8 cellular contexts compared by ENCODE assay signal in the genomic region with DNA sequence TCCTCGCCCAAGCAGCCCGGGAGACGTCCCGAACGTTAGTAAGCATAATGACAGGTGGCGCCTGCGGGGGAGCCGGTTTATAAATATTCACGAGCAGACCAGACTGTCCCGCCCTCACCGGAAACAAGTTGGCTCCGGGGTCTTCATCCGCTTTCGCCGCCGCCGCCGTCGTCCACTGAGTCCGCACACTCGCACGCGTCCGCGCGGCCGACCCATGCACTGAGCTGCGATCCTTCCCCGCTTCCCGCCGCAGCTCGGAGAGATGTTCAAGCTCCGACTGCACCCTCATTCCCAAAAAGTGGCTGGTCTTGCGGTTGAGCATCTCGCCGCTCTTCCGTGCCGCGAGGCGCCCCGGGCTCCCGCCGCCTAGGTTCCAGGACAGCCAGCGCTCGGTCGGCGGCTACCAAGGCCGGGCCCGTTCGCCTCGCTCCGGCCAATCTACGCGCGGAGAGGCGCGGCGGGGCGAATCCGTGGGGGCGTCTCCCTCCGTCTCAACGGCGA. TPM values are rescaled to one million over a fixed set of nuclear protein-coding genes. Genes with fewer than 3 reads are reported as not detected.
DNase-seq lines count a peak whose midpoint lies in the region; ATAC-seq, FAIRE-seq and TF ChIP-seq lines count a peak whose summit lies in the region.

No MANE protein-coding gene starts in this region.

- H3K9me3 ChIP-seq in Caco-2: no peaks in the 10 kb centered on the region
- H3K9me3 ChIP-seq in HUES6 (ENCODE audit: control insufficient read depth, insufficient read depth, low read depth, low read length): no peaks in the 10 kb centered on the region
- no peaks in the 10 kb centered on the region for H3K9me3 ChIP-seq in GM12878 (replicated peaks; ENCODE audit: control insufficient read depth, insufficient read depth, low read length)
- H3K9me3 ChIP-seq in keratinocyte (ENCODE audit: control insufficient read depth, low read depth, low read length): no peaks in the 10 kb centered on the region

- intact Hi-C loops in Caco-2 (cut with micrococcal nuclease; ENCODE audit: unreplicated experiment) (no loop called here), GM12878 (cut with micrococcal nuclease; ENCODE audit: unreplicated experiment) (loop anchor here (5.0 kb wide), 2 partner anchors 104 to 161 kb away; a partner anchor contains a TSS)

- peak; percentile 52 for FAIRE-seq in GM12878 (lab: Jason Lieb, UNC)
- no peak for FAIRE-seq in keratinocyte (lab: Jason Lieb, UNC)

- SMC1A ChIA-PET in GM12878 (lab: Charles Lee; ENCODE audit: uncharacterized antibody, unreplicated experiment): interaction anchor here (1.8 kb wide), 1 partner anchor 180 kb away, joined by 5 read pairs; no protein-coding TSS in a partner anchor

- H3K4me3 Mint-ChIP-seq in Caco-2 (ENCODE audit: unreplicated experiment): peak overlapping the region; percentile 87

- peak overlapping the region; percentile 73 for H3K27ac Mint-ChIP-seq in Caco-2 (ENCODE audit: unreplicated experiment)

- H3K79me2 ChIP-seq in GM12878 (ENCODE audit: control insufficient read depth, insufficient read depth, low read length) (peaks cover 15% of the 10 kb centered on the region), keratinocyte (ENCODE audit: control insufficient read depth, insufficient read depth, low read length) (peaks cover 25% of the 10 kb centered on the region)

- peak; percentile 65 for ATAC-seq in GM12878

- CTCF ChIA-PET in Caco-2 (lab: Charles Lee) (no interaction called here), GM12878 (lab: Yijun Ruan, JAX) (interaction anchor here (0.6 kb wide), 1 partner anchor 11 kb away, joined by 3 read pairs; no protein-coding TSS in a partner anchor)

- no peaks in the 10 kb centered on the region for H3K27me3 ChIP-seq in Caco-2 (replicated peaks; ENCODE audit: control insufficient read depth, insufficient read depth, low read length)
- H3K27me3 ChIP-seq in HUES6 (ENCODE audit: control insufficient read depth, insufficient read depth, low read length): no peaks in the 10 kb centered on the region
- H3K27me3 ChIP-seq in GM12878 (replicated peaks in 1 of 2; ENCODE audit: control insufficient read depth in 2 of 2, insufficient read depth in 2 of 2, low read length in 1 of 2): no peaks in the 10 kb centered on the region
- H3K27me3 ChIP-seq in keratinocyte (ENCODE audit: control insufficient read depth, extremely low read depth, insufficient read depth, low read length): no peaks in the 10 kb centered on the region

- H3K9me3 Mint-ChIP-seq in Caco-2 (ENCODE audit: unreplicated experiment): no peaks in the 10 kb centered on the region

- RAD21 ChIA-PET in GM12878 (lab: Charles Lee; ENCODE audit: unreplicated experiment): no interaction called here

- POLR2A ChIA-PET in Caco-2 (lab: Charles Lee): interaction anchor here (1.1 kb wide), 1 partner anchor 13 kb away, joined by 4 read pairs; a partner anchor contains a TSS
- POLR2A ChIA-PET in GM12878 (lab: Charles Lee): no interaction called here

- H3K36me3 Mint-ChIP-seq in Caco-2 (ENCODE audit: insufficient read depth, unreplicated experiment): peaks cover 66% of the 10 kb centered on the region

- BruUV-seq in Caco-2 (replicated peaks; lab: Mats Ljungman, UMichigan): no TSS peak
- BruUV-seq in GM12878 (replicated peaks; lab: Mats Ljungman, UMichigan): no TSS peak

- dilution Hi-C loops in keratinocyte (cut with MboI; ENCODE audit: extremely low pct_ligation_motif_present, low sequenced_read_pairs): no loop called here

- H3K4me3 ChIP-seq in Caco-2 (ENCODE audit: low read depth, low read length) (peak overlapping the region; percentile 84), HUES6 (ENCODE audit: low read depth, low read length) (peak overlapping the region; percentile 91), GM12878 (peak overlapping the region; percentile 83), keratinocyte (ENCODE audit: control insufficient read depth in 2 of 3, extremely low read depth in 1 of 3, insufficient read depth in 2 of 3, low read depth in 1 of 3, low read length in 3 of 3) (peak overlapping the region; percentile 75 to 89 (median 75))

- no peak; the same call in 1 of the 2 replicates for TF ChIP-seq POLR2A in GM12878 (IDR thresholded peaks at IDR 0.05; ENCODE audit: low read depth, low read length)

- H3K27ac ChIP-seq in HUES6 (ENCODE audit: low read depth, low read length) (no peak overlapping the region), GM12878 (ENCODE audit: control insufficient read depth, insufficient read depth) (peak overlapping the region; percentile 74), keratinocyte (ENCODE audit: control insufficient read depth, insufficient read depth, low read length) (peak overlapping the region; percentile 73)

- under 1% methylated on average over 60 of the region's 64 CpGs for WGBS in GM12878 (ENCODE audit: insufficient coverage, insufficient replicate concordance, low lambda C conversion rate, missing lambda C conversion rate)

- H3K9ac ChIP-seq in HUES6 (ENCODE audit: low read length) (peak overlapping the region; percentile 80), GM12878 (ENCODE audit: control insufficient read depth, insufficient read depth, low read length) (peak overlapping the region; percentile 65), keratinocyte (ENCODE audit: control insufficient read depth, extremely low read depth, insufficient read depth, low read length) (peak overlapping the region; percentile 84)

- peak overlapping the region; percentile 93 for H3K4me2 ChIP-seq in GM12878 (ENCODE audit: control insufficient read depth, insufficient read depth)
- H3K4me2 ChIP-seq in keratinocyte (ENCODE audit: control insufficient read depth, extremely low read depth, insufficient read depth, low read depth, low read length): peak overlapping the region; percentile 72

- in situ Hi-C loops in GM12878 (cut with MboI) (loop anchor here (25.0 kb wide), 1 partner anchor 1126 kb away; no protein-coding TSS in a partner anchor), G401 (cut with HindIII; ENCODE audit: low sequenced_read_pairs) (no loop called here)

- peak; percentile 34 to 53 for DNase-seq in Caco-2
- peak; percentile 68 for DNase-seq in GM20000 (ENCODE audit: low spot score)
- DNase-seq in SW480 (ENCODE audit: low spot score): peak; percentile 25
- DNase-seq in GM12878 (ENCODE audit: low read depth, low spot score): no peak
- DNase-seq in keratinocyte (ENCODE audit: low read depth, low spot score): no peak
- DNase-seq in stimulated activated CD8-positive, alpha-beta memory T cell treated with anti-CD3 and anti-CD28 coated beads, Interleukin-12 subunit alpha, Interleukin-12 subunit beta, amount 100 ng/mL, for 1 hour (ENCODE audit: low read depth): peak; percentile 15
- no peak for DNase-seq in G401 (ENCODE audit: low spot score)

- peak overlapping the region; percentile 94 for H2AFZ ChIP-seq in GM12878 (ENCODE audit: control insufficient read depth, low read depth, low read length)
- peak overlapping the region; percentile 70 for H2AFZ ChIP-seq in keratinocyte (ENCODE audit: control insufficient read depth, low read length)

- H3K4me1 Mint-ChIP-seq in Caco-2 (ENCODE audit: low read depth, unreplicated experiment): peaks cover 4% of the 10 kb centered on the region

- no peak for TF ChIP-seq EP300 in GM12878 (IDR thresholded peaks at IDR 0.05; ENCODE audit: borderline replicate concordance in 1 of 2, control insufficient read depth in 1 of 2, low read depth in 2 of 2, low read length in 2 of 2)

- TF ChIP-seq RAD21 in GM12878 (IDR thresholded peaks at IDR 0.05; ENCODE audit: insufficient read depth, low read depth, low read length): no peak

- no peaks in the 10 kb centered on the region for H3K9me1 ChIP-seq in keratinocyte (ENCODE audit: control insufficient read depth, extremely low read depth, insufficient read depth, low read length)

- H4K20me1 ChIP-seq in GM12878 (ENCODE audit: control insufficient read depth, insufficient read depth): no peaks in the 10 kb centered on the region
- no peaks in the 10 kb centered on the region for H4K20me1 ChIP-seq in keratinocyte (ENCODE audit: control insufficient read depth, extremely low read depth, insufficient read depth, low read length)

- TF ChIP-seq CTCF in Caco-2 (IDR thresholded peaks at IDR 0.05; ENCODE audit: insufficient read depth in 1 of 2, low read depth in 1 of 2, low read length in 1 of 2, severe bottlenecking in 1 of 2, unreplicated experiment in 1 of 2): no peak
- TF ChIP-seq CTCF in GM20000 (IDR thresholded peaks at IDR 0.05; ENCODE audit: extremely low read depth, missing control alignments): no peak
- TF ChIP-seq CTCF in GM12878 (IDR thresholded peaks at IDR 0.05 in 2 of 3, conservative IDR thresholded peaks at IDR 0.05 in 1 of 3; ENCODE audit: control insufficient read depth in 2 of 3, extremely low read depth in 1 of 3, insufficient read depth in 1 of 3, low read depth in 3 of 3, low read length in 3 of 3): no peak
- no peak for TF ChIP-seq CTCF in keratinocyte (optimal IDR thresholded peaks at IDR 0.05 in 1 of 3, IDR thresholded peaks at IDR 0.05 in 1 of 3, conservative IDR thresholded peaks at IDR 0.05 in 1 of 3; ENCODE audit: extremely low read depth in 1 of 3, insufficient read depth in 2 of 3, low read length in 3 of 3)

- H3K36me3 ChIP-seq in Caco-2 (ENCODE audit: control insufficient read depth, insufficient read depth, low read length): peaks cover 9% of the 10 kb centered on the region
- H3K36me3 ChIP-seq in HUES6 (ENCODE audit: control insufficient read depth, insufficient read depth, low read length): peaks cover 54% of the 10 kb centered on the region
- peaks cover 16 to 23% of the 10 kb centered on the region in 2 experiments; a peak in 3 of 4 replicates for H3K36me3 ChIP-seq in GM12878 (ENCODE audit: control insufficient read depth in 2 of 2, insufficient read depth in 2 of 2, low read length in 1 of 2)
- peaks cover 31 to 33% of the 10 kb centered on the region in 2 experiments for H3K36me3 ChIP-seq in keratinocyte (ENCODE audit: control insufficient read depth in 2 of 2, extremely low read depth in 1 of 2, insufficient read depth in 2 of 2, low read length in 2 of 2)

- peaks cover 15% of the 10 kb centered on the region; the same call in 1 of the 2 replicates for H3K4me1 ChIP-seq in Caco-2
- H3K4me1 ChIP-seq in HUES6 (ENCODE audit: control insufficient read depth, insufficient read depth, low read length): peaks cover 8% of the 10 kb centered on the region; the same call in 1 of the 2 replicates
- peaks cover 9% of the 10 kb centered on the region for H3K4me1 ChIP-seq in GM12878 (ENCODE audit: control insufficient read depth, insufficient read depth, low read length)
- H3K4me1 ChIP-seq in keratinocyte (ENCODE audit: control insufficient read depth, extremely low read depth, insufficient read depth, low read length): peaks cover 17% of the 10 kb centered on the region

- no peaks in the 10 kb centered on the region for H3K27me3 Mint-ChIP-seq in Caco-2 (ENCODE audit: insufficient read depth, unreplicated experiment)

RNA-seq across cellular contexts. Expression of a gene that starts 0.4 kb away (rescaled TPM):
- 4.0 and 4.5 TPM in 2 replicates for total RNA-seq in Caco-2 (2022)
- 3.5 and 5.5 TPM in 2 replicates for total RNA-seq in GM12878 (2013; cell fraction: nucleolus; rRNA removed)
- total RNA-seq in GM12878 (2014; rRNA removed): 4.3 and 6.2 TPM in 2 replicates
- 2.2 and 4.2 TPM in 2 replicates for total RNA-seq in GM12878 (2014; rRNA removed; fragmentation: Illumina TruSeq; extraction: Trizol)
- 5.8 and 7.3 TPM in 2 replicates for total RNA-seq in GM12878 (2021)
- 3.2 TPM for polyA plus RNA-seq in GM12878 (2011; ENCODE audit: low read depth)
- polyA plus RNA-seq in GM12878 (2011; rRNA removed): 3.4 and 3.6 TPM in 2 replicates
- polyA plus RNA-seq in GM12878 (2011; cell fraction: cytosol; rRNA removed): 4.8 and 7.6 TPM in 2 replicates
- polyA plus RNA-seq in GM12878 (2011; cell fraction: nucleus; rRNA removed): 29.5 and 32.9 TPM in 2 replicates
- 3.7 and 5.4 TPM in 2 replicates for polyA plus RNA-seq in GM12878 (2012)
- polyA plus RNA-seq in GM12878 (2014; fragmentation: Illumina TruSeq; extraction: Trizol): 0.52 and 4.2 TPM in 2 replicates
- polyA plus RNA-seq in GM12878 (2014; fragmentation: Nextera tagmentation; extraction: Ambion mirVana): 1 to 10 TPM; 3.2 to 3.9 TPM
- polyA plus RNA-seq in GM12878 (2014; rRNA removed): 9.4 and 12.9 TPM in 2 replicates
- 1 to 10 TPM; 6.7 to 8.7 TPM for polyA plus RNA-seq in GM12878 (2016; fragmentation: Nextera tagmentation; extraction: Ambion mirVana)
- polyA minus RNA-seq in GM12878 (2011; rRNA and poly(A)+ RNA removed): 1.1 and 1.6 TPM in 2 replicates
- 1.5 and 3.6 TPM in 2 replicates for polyA minus RNA-seq in GM12878 (2011; cell fraction: cytosol; rRNA and poly(A)+ RNA removed)
- polyA minus RNA-seq in GM12878 (2011; cell fraction: nucleus; rRNA and poly(A)+ RNA removed): 3.9 and 5.3 TPM in 2 replicates
- polyA plus RNA-seq in keratinocyte: 2.2 to 3.0 TPM (median 2.3 TPM) in 3 replicates
- 0.62 TPM for polyA plus RNA-seq in keratinocyte (2011; ENCODE audit: low read depth)
- 0.34 and 0.39 TPM in 2 replicates for polyA plus RNA-seq in keratinocyte (2011; cell fraction: cytosol; rRNA removed)
- polyA plus RNA-seq in keratinocyte (2011; cell fraction: nucleus; rRNA removed): 7.1 and 7.8 TPM in 2 replicates
- polyA plus RNA-seq in keratinocyte (2012; ENCODE audit: low replicate concordance): 0.97 and 2.1 TPM in 2 replicates
- 0.35 TPM in 1 of 3 replicates, not detected in the others for polyA minus RNA-seq in keratinocyte
- 3.1 TPM for polyA minus RNA-seq in keratinocyte (2011; cell fraction: cytosol; rRNA and poly(A)+ RNA removed)
- 0.39 and 0.63 TPM in 2 replicates for polyA minus RNA-seq in keratinocyte (2011; cell fraction: nucleus; rRNA and poly(A)+ RNA removed)
- total RNA-seq in G401 (2014; rRNA removed; shearing (Covaris generic)): 2.4 and 6.5 TPM in 2 replicates

RNA-seq across cellular contexts. Expression of a gene that starts 0.6 kb away (rescaled TPM):
- 94.0 and 97.6 TPM in 2 replicates for total RNA-seq in Caco-2 (2022)
- 82.9 and 87.4 TPM in 2 replicates for total RNA-seq in GM12878 (2013; cell fraction: nucleolus; rRNA removed)
- total RNA-seq in GM12878 (2014; rRNA removed): 59.0 and 61.7 TPM in 2 replicates
- total RNA-seq in GM12878 (2014; rRNA removed; fragmentation: Illumina TruSeq; extraction: Trizol): 32.7 and 40.7 TPM in 2 replicates
- 76.8 and 84.7 TPM in 2 replicates for total RNA-seq in GM12878 (2021)
- 21.7 TPM for polyA plus RNA-seq in GM12878 (2011; ENCODE audit: low read depth)
- 38.0 and 64.5 TPM in 2 replicates for polyA plus RNA-seq in GM12878 (2011; rRNA removed)
- 46.3 and 55.2 TPM in 2 replicates for polyA plus RNA-seq in GM12878 (2011; cell fraction: cytosol; rRNA removed)
- polyA plus RNA-seq in GM12878 (2011; cell fraction: nucleus; rRNA removed): 89.1 and 96.4 TPM in 2 replicates
- polyA plus RNA-seq in GM12878 (2012): 38.1 and 38.2 TPM in 2 replicates
- polyA plus RNA-seq in GM12878 (2014; fragmentation: Illumina TruSeq; extraction: Trizol): 55.1 and 57.7 TPM in 2 replicates
- 1 to 10 TPM; 3.7 to 8.0 TPM for polyA plus RNA-seq in GM12878 (2014; fragmentation: Nextera tagmentation; extraction: Ambion mirVana)
- polyA plus RNA-seq in GM12878 (2014; rRNA removed): 43.2 and 55.6 TPM in 2 replicates
- polyA plus RNA-seq in GM12878 (2016; fragmentation: Nextera tagmentation; extraction: Ambion mirVana): 10 to 100 TPM; 93.2 to 97.6 TPM
- 61.7 and 73.7 TPM in 2 replicates for polyA minus RNA-seq in GM12878 (2011; rRNA and poly(A)+ RNA removed)
- polyA minus RNA-seq in GM12878 (2011; cell fraction: cytosol; rRNA and poly(A)+ RNA removed): 24.1 and 31.3 TPM in 2 replicates
- 30.2 and 46.3 TPM in 2 replicates for polyA minus RNA-seq in GM12878 (2011; cell fraction: nucleus; rRNA and poly(A)+ RNA removed)
- polyA plus RNA-seq in keratinocyte: 45.2 to 59.6 TPM (median 52.7 TPM) in 3 replicates
- 53.5 TPM for polyA plus RNA-seq in keratinocyte (2011; ENCODE audit: low read depth)
- polyA plus RNA-seq in keratinocyte (2011; cell fraction: cytosol; rRNA removed): 43.2 and 45.2 TPM in 2 replicates
- 67.2 and 85.5 TPM in 2 replicates for polyA plus RNA-seq in keratinocyte (2011; cell fraction: nucleus; rRNA removed)
- 43.1 and 60.9 TPM in 2 replicates for polyA plus RNA-seq in keratinocyte (2012; ENCODE audit: low replicate concordance)
- polyA minus RNA-seq in keratinocyte: 63.2 to 88.0 TPM (median 66.8 TPM) in 3 replicates
- 42.8 TPM for polyA minus RNA-seq in keratinocyte (2011; cell fraction: cytosol; rRNA and poly(A)+ RNA removed)
- polyA minus RNA-seq in keratinocyte (2011; cell fraction: nucleus; rRNA and poly(A)+ RNA removed): 23.4 and 43.4 TPM in 2 replicates
- 136 and 189 TPM in 2 replicates for total RNA-seq in G401 (2014; rRNA removed; shearing (Covaris generic))

RNA-seq across cellular contexts. Expression of a gene that starts 13.3 kb away (rescaled TPM):
- total RNA-seq in Caco-2 (2022): 40.8 and 48.6 TPM in 2 replicates
- total RNA-seq in GM12878 (2013; cell fraction: nucleolus; rRNA removed): 38.4 and 43.6 TPM in 2 replicates
- total RNA-seq in GM12878 (2014; rRNA removed): 41.8 and 43.9 TPM in 2 replicates
- total RNA-seq in GM12878 (2014; rRNA removed; fragmentation: Illumina TruSeq; extraction: Trizol): 18.3 and 19.7 TPM in 2 replicates
- total RNA-seq in GM12878 (2021): 35.8 and 38.0 TPM in 2 replicates
- 16.3 TPM for polyA plus RNA-seq in GM12878 (2011; ENCODE audit: low read depth)
- polyA plus RNA-seq in GM12878 (2011; rRNA removed): 26.6 and 36.1 TPM in 2 replicates
- polyA plus RNA-seq in GM12878 (2011; cell fraction: cytosol; rRNA removed): 42.5 and 54.9 TPM in 2 replicates
- polyA plus RNA-seq in GM12878 (2011; cell fraction: nucleus; rRNA removed): 131 and 156 TPM in 2 replicates
- polyA plus RNA-seq in GM12878 (2012): 26.0 and 30.1 TPM in 2 replicates
- 26.0 and 36.4 TPM in 2 replicates for polyA plus RNA-seq in GM12878 (2014; fragmentation: Illumina TruSeq; extraction: Trizol)
- polyA plus RNA-seq in GM12878 (2014; fragmentation: Nextera tagmentation; extraction: Ambion mirVana): 1 to 10 TPM; 5.2 to 8.8 TPM
- polyA plus RNA-seq in GM12878 (2014; rRNA removed): 47.4 and 54.2 TPM in 2 replicates
- polyA plus RNA-seq in GM12878 (2016; fragmentation: Nextera tagmentation; extraction: Ambion mirVana): 10 to 100 TPM; 47.3 to 50.1 TPM
- polyA minus RNA-seq in GM12878 (2011; rRNA and poly(A)+ RNA removed): 25.9 and 39.8 TPM in 2 replicates
- polyA minus RNA-seq in GM12878 (2011; cell fraction: cytosol; rRNA and poly(A)+ RNA removed): 12.4 and 13.7 TPM in 2 replicates
- 22.2 and 47.6 TPM in 2 replicates for polyA minus RNA-seq in GM12878 (2011; cell fraction: nucleus; rRNA and poly(A)+ RNA removed)
- 28.9 to 40.6 TPM (median 31.8 TPM) in 3 replicates for polyA plus RNA-seq in keratinocyte
- polyA plus RNA-seq in keratinocyte (2011; ENCODE audit: low read depth): 9.0 TPM
- 16.2 and 16.6 TPM in 2 replicates for polyA plus RNA-seq in keratinocyte (2011; cell fraction: cytosol; rRNA removed)
- polyA plus RNA-seq in keratinocyte (2011; cell fraction: nucleus; rRNA removed): 121 and 138 TPM in 2 replicates
- 20.9 and 28.6 TPM in 2 replicates for polyA plus RNA-seq in keratinocyte (2012; ENCODE audit: low replicate concordance)
- polyA minus RNA-seq in keratinocyte: 29.8 to 36.4 TPM (median 34.7 TPM) in 3 replicates
- 15.7 TPM for polyA minus RNA-seq in keratinocyte (2011; cell fraction: cytosol; rRNA and poly(A)+ RNA removed)
- 28.6 and 36.6 TPM in 2 replicates for polyA minus RNA-seq in keratinocyte (2011; cell fraction: nucleus; rRNA and poly(A)+ RNA removed)
- 35.9 TPM in 2 replicates for total RNA-seq in G401 (2014; rRNA removed; shearing (Covaris generic))

RNA-seq across cellular contexts. Expression of a gene that starts 25.5 kb away (rescaled TPM):
- 18.9 and 20.6 TPM in 2 replicates for total RNA-seq in Caco-2 (2022)
- 3.1 and 3.5 TPM in 2 replicates for total RNA-seq in GM12878 (2013; cell fraction: nucleolus; rRNA removed)
- total RNA-seq in GM12878 (2014; rRNA removed): 0.51 and 0.54 TPM in 2 replicates
- 0.28 and 0.45 TPM in 2 replicates for total RNA-seq in GM12878 (2014; rRNA removed; fragmentation: Illumina TruSeq; extraction: Trizol)
- total RNA-seq in GM12878 (2021): 0.69 and 0.77 TPM in 2 replicates
- polyA plus RNA-seq in GM12878 (2011; ENCODE audit: low read depth): 1.2 TPM
- 0.06 and 0.12 TPM in 2 replicates for polyA plus RNA-seq in GM12878 (2011; rRNA removed)
- 0.12 and 0.13 TPM in 2 replicates for polyA plus RNA-seq in GM12878 (2011; cell fraction: cytosol; rRNA removed)
- 0.43 and 0.50 TPM in 2 replicates for polyA plus RNA-seq in GM12878 (2011; cell fraction: nucleus; rRNA removed)
- polyA plus RNA-seq in GM12878 (2012): 2.2 and 2.5 TPM in 2 replicates
- 0.48 and 0.59 TPM in 2 replicates for polyA plus RNA-seq in GM12878 (2014; fragmentation: Illumina TruSeq; extraction: Trizol)
- polyA plus RNA-seq in GM12878 (2014; fragmentation: Nextera tagmentation; extraction: Ambion mirVana): under 1 TPM; 0.02 to 0.07 TPM
- 0.35 and 0.38 TPM in 2 replicates for polyA plus RNA-seq in GM12878 (2014; rRNA removed)
- polyA plus RNA-seq in GM12878 (2016; fragmentation: Nextera tagmentation; extraction: Ambion mirVana): under 1 TPM; 0.32 to 0.62 TPM
- 0.15 TPM in 2 replicates for polyA minus RNA-seq in GM12878 (2011; rRNA and poly(A)+ RNA removed)
- 0.21 TPM in 1 of 2 replicates, not detected in the other for polyA minus RNA-seq in GM12878 (2011; cell fraction: cytosol; rRNA and poly(A)+ RNA removed)
- 0.29 and 0.36 TPM in 2 replicates for polyA minus RNA-seq in GM12878 (2011; cell fraction: nucleus; rRNA and poly(A)+ RNA removed)
- 3.6 to 6.0 TPM (median 4.1 TPM) in 3 replicates for polyA plus RNA-seq in keratinocyte
- 2.0 TPM for polyA plus RNA-seq in keratinocyte (2011; ENCODE audit: low read depth)
- 3.4 and 5.1 TPM in 2 replicates for polyA plus RNA-seq in keratinocyte (2011; cell fraction: cytosol; rRNA removed)
- 10.3 and 12.4 TPM in 2 replicates for polyA plus RNA-seq in keratinocyte (2011; cell fraction: nucleus; rRNA removed)
- polyA plus RNA-seq in keratinocyte (2012; ENCODE audit: low replicate concordance): 5.5 and 11.0 TPM in 2 replicates
- 4.6 to 9.9 TPM (median 5.6 TPM) in 3 replicates for polyA minus RNA-seq in keratinocyte
- 8.1 TPM for polyA minus RNA-seq in keratinocyte (2011; cell fraction: cytosol; rRNA and poly(A)+ RNA removed)
- polyA minus RNA-seq in keratinocyte (2011; cell fraction: nucleus; rRNA and poly(A)+ RNA removed): 10.2 and 11.9 TPM in 2 replicates
- 18.4 and 27.6 TPM in 2 replicates for total RNA-seq in G401 (2014; rRNA removed; shearing (Covaris generic))

Comparison
In these comparisons a context has a peak if more than half of its experiments do, and no peak if none do; other contexts are left out.
1. DNase-seq: peak in Caco-2 (2 of 2), GM20000 (single experiment), SW480 (single experiment) and stimulated activated CD8-positive, alpha-beta memory T cell treated with anti-CD3 and anti-CD28 coated beads, Interleukin-12 subunit alpha, Interleukin-12 subunit beta, amount 100 ng/mL, for 1 hour (single experiment); none in GM12878 (single experiment), keratinocyte (single experiment) and G401 (single experiment).
2. Peak in every context shown above with its lines, with median percentiles within 50 percentile points of each other: H3K4me3 ChIP-seq and H3K9ac ChIP-seq.